Comparison of ENCODE assay signal across 11 cellular contexts in genomic region chr5:7876867-7877266, GRCh38. TPM values are rescaled to one million over a fixed set of nuclear protein-coding genes. Genes with fewer than 3 reads are reported as not detected.
A peak's percentile ranks its signal among the peaks of the same experiment; 100 is the strongest.
DNase-seq lines count a peak whose midpoint lies in the region; ATAC-seq and TF ChIP-seq lines count a peak whose summit lies in the region.
"Had no signal": no experiment of that assay in that cellular context is flagged by ENCODE, and none has a peak within 500 bp of the region (broad histone marks: within the 10 kb centered on the region; RNA-seq: fewer than 3 reads in every experiment).

No MANE protein-coding gene starts in this region.

- no peak overlapping the region for H2AK5ac ChIP-seq in mesendoderm (ENCODE audit: low read length)

- DNase-seq in GM12865 (ENCODE audit: low read depth), result peak; percentile 48
- peak; percentile 82 for DNase-seq in M059J (ENCODE audit: low read depth)
- DNase-seq in fibroblast of pulmonary artery (ENCODE audit: low read depth), result peak; percentile 24
- no peak for DNase-seq in NCI-H1417 (lab: John Stamatoyannopoulos, UW)
- no peak for DNase-seq in central memory CD4-positive, alpha-beta T cell
- DNase-seq in activated CD8-positive, alpha-beta memory T cell treated with anti-CD3 and anti-CD28 coated beads for 24 hours, result no peak
- no peak for DNase-seq in mesendoderm
- DNase-seq: amygdala, midbrain, NCI-H69 had no signal

- no peak overlapping the region for H3K4me2 ChIP-seq in mesendoderm (ENCODE audit: low read length)

- H3K4ac ChIP-seq in mesendoderm (ENCODE audit: low read depth, low read length), result no peak overlapping the region

- ATAC-seq in GM21576 (IDR thresholded peaks at IDR 0.05; ENCODE audit: unreplicated experiment), result peak; percentile 44

- H3K4me3 ChIP-seq in GM12865 (ENCODE audit: low read depth, low read length) (no peak overlapping the region), fibroblast of pulmonary artery (replicated peaks; ENCODE audit: low read depth, low read length) (no peak overlapping the region), mesendoderm (ENCODE audit: low read length) (no peak overlapping the region)

- peaks cover 8% of the 10 kb centered on the region for H3K36me3 ChIP-seq in mesendoderm (ENCODE audit: control insufficient read depth, insufficient read depth, low read length)

- TF ChIP-seq CTCF in GM12865 (IDR thresholded peaks at IDR 0.05; ENCODE audit: insufficient read depth, low read depth, low read length, missing control alignments), result no peak
- no peak for TF ChIP-seq CTCF in fibroblast of pulmonary artery (IDR thresholded peaks at IDR 0.05; ENCODE audit: low read length, missing control alignments)

- H3K27me3 ChIP-seq in mesendoderm (ENCODE audit: insufficient read depth, low read length, poor library complexity), result no peaks in the 10 kb centered on the region

- H3K9ac ChIP-seq in mesendoderm (ENCODE audit: low read length), result no peak overlapping the region

- no peak overlapping the region for H4K5ac ChIP-seq in mesendoderm (ENCODE audit: low read length)

- no peak overlapping the region for H2BK120ac ChIP-seq in mesendoderm (ENCODE audit: low read depth, low read length)

- H4K8ac ChIP-seq in mesendoderm (ENCODE audit: low read depth, low read length), result no peak overlapping the region

- H3K23ac ChIP-seq in mesendoderm (ENCODE audit: low read length), result no peak overlapping the region

- WGBS in mesendoderm (ENCODE audit: extremely low coverage, insufficient coverage, low lambda C conversion rate), result no CpG with 5 or more reads among the region's 3 CpGs

- no peaks in the 10 kb centered on the region for H3K4me1 ChIP-seq in mesendoderm (ENCODE audit: control insufficient read depth, low read depth, low read length)

- no peak overlapping the region for H3K56ac ChIP-seq in mesendoderm (ENCODE audit: low read length)

- H2BK15ac ChIP-seq in mesendoderm (replicated peaks; ENCODE audit: low read depth), result no peak overlapping the region

- peaks cover 21% of the 10 kb centered on the region for H3K79me1 ChIP-seq in mesendoderm (ENCODE audit: low read length)

- no peak overlapping the region for H3K27ac ChIP-seq in mesendoderm (ENCODE audit: low read depth, low read length)

- H3K18ac ChIP-seq in mesendoderm (ENCODE audit: low read length), result no peak overlapping the region

- peaks cover 17% of the 10 kb centered on the region for H3K79me2 ChIP-seq in mesendoderm (ENCODE audit: control insufficient read depth, insufficient read depth, low read length)

- no peak overlapping the region for H2BK5ac ChIP-seq in mesendoderm (ENCODE audit: low read length)

RNA-seq across cellular contexts. Expression of gene MTRR, which starts 7.9 kb away (rescaled TPM):
- 45.1 and 55.0 TPM in 2 replicates for total RNA-seq in M059J (2014; rRNA removed; shearing (Covaris generic))
- 52.5 TPM for polyA plus RNA-seq in mesendoderm (2013, experiment 1 of 2)
- 48.4 TPM for polyA plus RNA-seq in mesendoderm (2013, experiment 2 of 2)

RNA-seq across cellular contexts. Expression of gene FASTKD3, which starts 8.0 kb away (rescaled TPM):
- total RNA-seq in M059J (2014; rRNA removed; shearing (Covaris generic)), result 30.7 and 32.6 TPM in 2 replicates
- polyA plus RNA-seq in mesendoderm (2013, experiment 1 of 2), result 6.2 TPM
- 6.5 TPM for polyA plus RNA-seq in mesendoderm (2013, experiment 2 of 2)

RNA-seq across cellular contexts. Expression of gene CFAP90, which starts 25.9 kb away (rescaled TPM):
- total RNA-seq in M059J (2014; rRNA removed; shearing (Covaris generic)), result 0.44 TPM in 1 of 2 replicates, not detected in the other
- polyA plus RNA-seq in mesendoderm (2013, experiment 1 of 2), result 0.55 TPM
- 0.70 TPM for polyA plus RNA-seq in mesendoderm (2013, experiment 2 of 2)

Comparison
In these comparisons a context has a peak if more than half of its experiments do, and no peak if none do; other contexts are left out.
1. DNase-seq: peak in GM12865 (single experiment), M059J (single experiment) and fibroblast of pulmonary artery (single experiment); none in NCI-H1417 (0 of 3), central memory CD4-positive, alpha-beta T cell (single experiment), activated CD8-positive, alpha-beta memory T cell treated with anti-CD3 and anti-CD28 coated beads for 24 hours (single experiment) and mesendoderm (single experiment).